32 cellular contexts compared by ENCODE assay signal in genomic region chr12:123319826-123320225, GRCh38.
"Had no signal": no experiment of that assay in that cellular context is flagged by ENCODE, and none has a peak within 500 bp of the region (broad histone marks: within the 10 kb centered on the region; RNA-seq: fewer than 3 reads in every experiment).

No MANE protein-coding gene starts in this region.

- H3K27ac Mint-ChIP-seq: activated CD4-positive, alpha-beta memory T cell treated with anti-CD3 and anti-CD28 coated beads for 36 hours; activated CD4-positive, alpha-beta T cell treated with anti-CD3 and anti-CD28 coated beads for 36 hours; activated CD8-positive, alpha-beta memory T cell treated with anti-CD3 and anti-CD28 coated beads, Interleukin-2, amount 10 ng/mL, durations not matched to agents 7 days and 5 days; activated CD8-positive, alpha-beta T cell treated with anti-CD3 and anti-CD28 coated beads, Interleukin-2, amount 10 ng/mL, durations not matched to agents 7 days and 5 days; effector memory CD8-positive, alpha-beta T cell; T-cell; T-helper 1 cell treated with Interleukin-12 subunit alpha and Interleukin-12 subunit beta and Interleukin-4 antibody, amounts not matched to agents 30 μg/mL and 1 μg/mL, for 36 hours; T-helper 2 cell treated with Interferon-gamma antibody and Interleukin-4, amounts not matched to agents 5 μg/mL and 100 μg/mL, for 36 hours had no signal

- DNase-seq: activated CD4-positive, alpha-beta memory T cell treated with anti-CD3 and anti-CD28 coated beads for 36 hours; activated CD4-positive, alpha-beta T cell treated with anti-CD3 and anti-CD28 coated beads for 36 hours; activated CD4-positive, alpha-beta T cell treated with anti-CD3 and anti-CD28 coated beads, Interleukin-2, amount 10 ng/mL, durations not matched to agents 24 days and 14 days; activated CD4-positive, CD25-positive, alpha-beta regulatory T cell; activated CD4-positive, CD25-positive, alpha-beta regulatory T cell treated with anti-CD3 and anti-CD28 coated beads, Interleukin-2, amount 50 U/mL, for 72 hours; activated CD8-positive, alpha-beta memory T cell treated with anti-CD3 and anti-CD28 coated beads, Interleukin-2, amount 10 ng/mL, durations not matched to agents 7 days and 5 days; activated CD8-positive, alpha-beta memory T cell treated with anti-CD3 and anti-CD28 coated beads, Interleukin-2, amount 50 U/mL, for 4 hours; activated CD8-positive, alpha-beta T cell treated with anti-CD3 and anti-CD28 coated beads, Interleukin-2, amount 10 ng/mL, durations not matched to agents 7 days and 5 days; activated gamma-delta T cell; activated naive CD4-positive, alpha-beta T cell; activated naive CD4-positive, alpha-beta T cell treated with anti-CD3 and anti-CD28 coated beads, Interleukin-2, amount 50 U/mL, for 16 hours; activated T-cell treated with anti-CD3 and anti-CD28 coated beads, Interleukin-2, amount 50 U/mL, for 1 hour; activated T-cell treated with anti-CD3 and anti-CD28 coated beads, Interleukin-2, amount 50 U/mL, for 48 hours; amygdala; aorta; body of pancreas; caudate nucleus; cortex of kidney; dermis blood vessel endothelial cell; effector CD4-positive, alpha-beta T cell; effector memory CD8-positive, alpha-beta T cell; esophagus squamous epithelium; foreskin melanocyte; SW 1271; T-cell; T1000 had no signal

- H3K9me3 Mint-ChIP-seq: activated CD4-positive, alpha-beta memory T cell treated with anti-CD3 and anti-CD28 coated beads for 36 hours; activated CD4-positive, alpha-beta T cell treated with anti-CD3 and anti-CD28 coated beads, Interleukin-2, amount 10 ng/mL, durations not matched to agents 24 days and 14 days; effector memory CD8-positive, alpha-beta T cell; T-cell; T-helper 1 cell treated with Interleukin-12 subunit alpha and Interleukin-12 subunit beta and Interleukin-4 antibody, amounts not matched to agents 30 μg/mL and 1 μg/mL, for 36 hours; T-helper 2 cell treated with Interferon-gamma antibody and Interleukin-4, amounts not matched to agents 5 μg/mL and 100 μg/mL, for 36 hours had no signal

- H3K9me3 ChIP-seq: body of pancreas, esophagus squamous epithelium, gastroesophageal sphincter had no signal

- ATAC-seq: activated CD4-positive, alpha-beta T cell treated with anti-CD3 and anti-CD28 coated beads for 36 hours; activated CD8-positive, alpha-beta memory T cell treated with anti-CD3 and anti-CD28 coated beads, Interleukin-2, amount 10 ng/mL, durations not matched to agents 7 days and 5 days; activated CD8-positive, alpha-beta T cell treated with anti-CD3 and anti-CD28 coated beads, Interleukin-2, amount 10 ng/mL, durations not matched to agents 7 days and 5 days; body of pancreas; effector memory CD8-positive, alpha-beta T cell; gastroesophageal sphincter; T-cell had no signal

- H3K4me1 Mint-ChIP-seq: activated CD4-positive, alpha-beta T cell treated with anti-CD3 and anti-CD28 coated beads for 36 hours; activated CD4-positive, alpha-beta T cell treated with anti-CD3 and anti-CD28 coated beads, Interleukin-2, amount 10 ng/mL, durations not matched to agents 24 days and 14 days; activated CD8-positive, alpha-beta memory T cell treated with anti-CD3 and anti-CD28 coated beads, Interleukin-2, amount 10 ng/mL, durations not matched to agents 7 days and 5 days; T-cell had no signal

- H3K27ac ChIP-seq: body of pancreas, epithelial cell of prostate, esophagus squamous epithelium, gastroesophageal sphincter had no signal

- H3K4me3 Mint-ChIP-seq: activated CD4-positive, alpha-beta memory T cell treated with anti-CD3 and anti-CD28 coated beads for 36 hours; activated CD4-positive, alpha-beta T cell treated with anti-CD3 and anti-CD28 coated beads for 36 hours; activated CD4-positive, alpha-beta T cell treated with anti-CD3 and anti-CD28 coated beads, Interleukin-2, amount 10 ng/mL, durations not matched to agents 24 days and 14 days; activated CD8-positive, alpha-beta memory T cell treated with anti-CD3 and anti-CD28 coated beads, Interleukin-2, amount 10 ng/mL, durations not matched to agents 7 days and 5 days; activated CD8-positive, alpha-beta T cell treated with anti-CD3 and anti-CD28 coated beads, Interleukin-2, amount 10 ng/mL, durations not matched to agents 7 days and 5 days; activated naive CD8-positive, alpha-beta T cell; effector memory CD8-positive, alpha-beta T cell; T-cell; T-helper 1 cell treated with Interleukin-12 subunit alpha and Interleukin-12 subunit beta and Interleukin-4 antibody, amounts not matched to agents 30 μg/mL and 1 μg/mL, for 36 hours; T-helper 2 cell treated with Interferon-gamma antibody and Interleukin-4, amounts not matched to agents 5 μg/mL and 100 μg/mL, for 36 hours had no signal

- H3K27me3 Mint-ChIP-seq: activated CD4-positive, alpha-beta memory T cell treated with anti-CD3 and anti-CD28 coated beads for 36 hours; activated CD4-positive, alpha-beta T cell treated with anti-CD3 and anti-CD28 coated beads for 36 hours; activated CD4-positive, alpha-beta T cell treated with anti-CD3 and anti-CD28 coated beads, Interleukin-2, amount 10 ng/mL, durations not matched to agents 24 days and 14 days; activated CD8-positive, alpha-beta memory T cell treated with anti-CD3 and anti-CD28 coated beads, Interleukin-2, amount 10 ng/mL, durations not matched to agents 7 days and 5 days; activated naive CD8-positive, alpha-beta T cell; effector memory CD8-positive, alpha-beta T cell; T-cell had no signal

- FAIRE-seq: colon had no signal

- H3K4me3 ChIP-seq: body of pancreas, esophagus squamous epithelium, gastroesophageal sphincter had no signal

- H3K27me3 ChIP-seq: body of pancreas, esophagus squamous epithelium, gastroesophageal sphincter had no signal

- H3K4me1 ChIP-seq: body of pancreas, esophagus squamous epithelium, gastroesophageal sphincter had no signal
